Comparison of ENCODE assay signal across 11 cellular contexts in the genomic region with DNA sequence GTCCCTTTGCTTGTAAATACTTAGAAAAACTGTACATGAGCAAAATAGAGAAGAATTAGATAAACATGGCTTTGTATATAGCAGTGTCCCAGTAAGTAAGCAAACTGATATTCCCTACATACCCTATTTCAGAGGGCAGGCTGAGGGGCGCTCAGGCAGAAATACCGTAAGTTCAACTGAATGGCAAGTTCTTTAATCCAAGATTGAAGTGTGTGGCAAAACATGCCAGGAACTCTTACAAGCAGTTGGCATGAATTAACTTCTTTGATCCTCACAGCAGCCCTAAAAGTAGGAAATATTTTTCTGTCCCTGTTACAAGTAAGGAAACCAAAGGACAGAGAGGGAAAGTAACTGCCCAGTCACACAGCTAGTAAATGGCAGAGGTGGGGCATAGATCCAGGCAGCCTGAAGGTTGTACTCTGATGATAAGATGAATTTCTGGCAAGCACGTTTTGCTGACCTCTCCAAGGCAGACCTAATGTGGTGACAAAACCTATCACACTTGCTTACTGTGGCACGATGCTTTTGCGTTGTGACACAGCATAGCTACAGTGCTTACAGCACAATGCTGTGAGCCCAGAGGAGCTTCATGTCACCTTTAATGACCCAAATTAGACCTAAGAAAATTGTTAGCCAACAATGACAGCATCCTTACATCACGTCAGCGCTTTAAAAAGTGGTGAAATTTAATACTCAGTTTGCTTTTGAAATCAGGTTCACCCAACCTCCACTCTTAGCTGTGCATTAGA. TPM values are rescaled to one million over a fixed set of nuclear protein-coding genes. Genes with fewer than 3 reads are reported as not detected.
DNase-seq lines count a peak whose midpoint lies in the region; ATAC-seq, FAIRE-seq and TF ChIP-seq lines count a peak whose summit lies in the region.
"Had no signal": no experiment of that assay in that cellular context is flagged by ENCODE, and none has a peak within 500 bp of the region (broad histone marks: within the 10 kb centered on the region; RNA-seq: fewer than 3 reads in every experiment).

No MANE protein-coding gene starts in this region.

- H3K27ac Mint-ChIP-seq in activated CD4-positive, alpha-beta T cell treated with anti-CD3 and anti-CD28 coated beads, Interleukin-2, amount 10 ng/mL, durations not matched to agents 24 days and 14 days = peak overlapping the region; percentile 94

- TF ChIP-seq CTCF in K562 (IDR thresholded peaks at IDR 0.05 in 2 of 3, conservative IDR thresholded peaks at IDR 0.05 in 1 of 3; ENCODE audit: insufficient read depth in 2 of 3, low read depth in 1 of 3, low read length in 3 of 3) (no peak), lung (IDR thresholded peaks at IDR 0.05; ENCODE audit: control extremely low read depth, extremely low read depth) (no peak), upper lobe of left lung (IDR thresholded peaks at IDR 0.05) (no peak)

- intact Hi-C loops in activated CD4-positive, alpha-beta T cell treated with anti-CD3 and anti-CD28 coated beads, Interleukin-2, amount 10 ng/mL, durations not matched to agents 24 days and 14 days (cut with micrococcal nuclease) = no loop called here
- intact Hi-C loops in K562 (cut with micrococcal nuclease) = no loop called here

- H3K9me3 ChIP-seq in K562 (replicated peaks; ENCODE audit: control insufficient read depth, insufficient read depth, low read depth, low read length) (no peaks in the 10 kb centered on the region), lung (ENCODE audit: control insufficient read depth in 2 of 2, insufficient read depth in 1 of 2, low read length in 1 of 2) (no peaks in the 10 kb centered on the region), upper lobe of left lung (no peaks in the 10 kb centered on the region)
- H3K9me3 ChIP-seq: SJSA1 had no signal

- H3K4me3 Mint-ChIP-seq in activated CD4-positive, alpha-beta T cell treated with anti-CD3 and anti-CD28 coated beads, Interleukin-2, amount 10 ng/mL, durations not matched to agents 24 days and 14 days = no peak overlapping the region
- H3K4me3 Mint-ChIP-seq: neural crest cell had no signal

- no peaks in the 10 kb centered on the region for H3K79me2 ChIP-seq in K562 (ENCODE audit: control insufficient read depth, insufficient read depth, low read length)

- no TSS peak for BruUV-seq in K562 (replicated peaks; lab: Mats Ljungman, UMichigan)

- no peaks in the 10 kb centered on the region for H3K9me3 Mint-ChIP-seq in activated CD4-positive, alpha-beta T cell treated with anti-CD3 and anti-CD28 coated beads, Interleukin-2, amount 10 ng/mL, durations not matched to agents 24 days and 14 days
- H3K9me3 Mint-ChIP-seq: neural crest cell had no signal

- no peaks in the 10 kb centered on the region for H3K36me3 ChIP-seq in K562 (ENCODE audit: control insufficient read depth, insufficient read depth, low read length)
- no peaks in the 10 kb centered on the region for H3K36me3 ChIP-seq in lung (ENCODE audit: control insufficient read depth in 2 of 2, insufficient read depth in 2 of 2, low read length in 2 of 2)
- H3K36me3 ChIP-seq in upper lobe of left lung = no peaks in the 10 kb centered on the region
- H3K36me3 ChIP-seq: SJSA1 had no signal

- H3K36me3 Mint-ChIP-seq in activated CD4-positive, alpha-beta T cell treated with anti-CD3 and anti-CD28 coated beads, Interleukin-2, amount 10 ng/mL, durations not matched to agents 24 days and 14 days (ENCODE audit: low read depth) = no peaks in the 10 kb centered on the region

- H4K20me1 ChIP-seq in K562 (replicated peaks; ENCODE audit: control insufficient read depth, insufficient read depth, low read length) = no peaks in the 10 kb centered on the region

- ATAC-seq in K562 (no peak), lung (ENCODE audit: insufficient read depth, low FRiP score) (no peak), upper lobe of left lung (ENCODE audit: low FRiP score in 2 of 2) (peak; percentile 5 to 37)

- in situ Hi-C loops in K562 (cut with MboI) = no loop called here

- WGBS in K562 (ENCODE audit: insufficient coverage, low coverage, missing lambda C conversion rate) = 23% methylated on average over 7 of the region's 7 CpGs
- 37 to 53% methylated on average over 7 of the region's 7 CpGs for WGBS in lung, 2 donors
- 36 to 43% methylated on average over 7 of the region's 7 CpGs for WGBS in upper lobe of left lung, 2 donors

- H3K4me3 ChIP-seq in K562 (no peak overlapping the region), lung (no peak overlapping the region), upper lobe of left lung (no peak overlapping the region)
- H3K4me3 ChIP-seq: SJSA1 had no signal

- TF ChIP-seq EP300 in K562 (IDR thresholded peaks at IDR 0.05; ENCODE audit: low read length) (no peak), upper lobe of left lung (IDR thresholded peaks at IDR 0.05) (no peak)

- H3K4me1 ChIP-seq in K562 (replicated peaks in 1 of 2; ENCODE audit: control insufficient read depth in 2 of 2, insufficient read depth in 2 of 2, low read length in 2 of 2) (peaks cover 4 to 27% of the 10 kb centered on the region in 2 experiments; a peak in 4 of 5 replicates), lung (ENCODE audit: control insufficient read depth in 2 of 2, insufficient read depth in 2 of 2, low read length in 2 of 2) (peaks cover 8 to 29% of the 10 kb centered on the region in 2 donors), upper lobe of left lung (peaks cover 29 to 46% (median 40%) of the 10 kb centered on the region in 4 donors)

- no peaks in the 10 kb centered on the region for H3K27me3 Mint-ChIP-seq in activated CD4-positive, alpha-beta T cell treated with anti-CD3 and anti-CD28 coated beads, Interleukin-2, amount 10 ng/mL, durations not matched to agents 24 days and 14 days

- H3K9me1 ChIP-seq in K562 (ENCODE audit: control insufficient read depth, insufficient read depth, low read length) = no peaks in the 10 kb centered on the region

- H3K27me3 ChIP-seq in K562 (ENCODE audit: control insufficient read depth in 2 of 2, insufficient read depth in 2 of 2, low read length in 2 of 2) (no peaks in the 10 kb centered on the region; a peak in 1 of 5 replicates), lung (ENCODE audit: control insufficient read depth, insufficient read depth) (no peaks in the 10 kb centered on the region), upper lobe of left lung (no peaks in the 10 kb centered on the region)
- H3K27me3 ChIP-seq: SJSA1 had no signal

- no peak for DNase-seq in activated CD4-positive, alpha-beta T cell treated with anti-CD3 and anti-CD28 coated beads, Interleukin-2, amount 10 ng/mL, durations not matched to agents 24 days and 14 days
- no peak for DNase-seq in activated CD4-positive, alpha-beta T cell treated with anti-CD3 and anti-CD28 coated beads for 1 hour
- DNase-seq in K562 (ENCODE audit: extremely low read depth in 1 of 4, low spot score in 3 of 4) = peak; percentile 17 to 28 (median 20)
- no peak for DNase-seq in lung (ENCODE audit: low spot score)
- no peak for DNase-seq in upper lobe of left lung
- no peak for DNase-seq in stimulated activated CD4-positive, alpha-beta T cell treated with anti-CD3 and anti-CD28 coated beads, Interleukin-12 subunit alpha, Interleukin-12 subunit beta, amount 100 ng/mL, for 4 hours
- no peak for DNase-seq in NCI-H524 treated with DMSO at 0.1 percent for 48 hours (lab: John Stamatoyannopoulos, UW)
- no peak for DNase-seq in AG08396 (ENCODE audit: low spot score)
- DNase-seq: AML-193 had no signal

- H3K27ac ChIP-seq in K562 (ENCODE audit: extremely low read depth, low read depth, low read length) = peak overlapping the region; percentile 24; the same call in 2 of the 3 replicates
- peak overlapping the region; percentile 78 to 88 for H3K27ac ChIP-seq in lung (ENCODE audit: low read depth in 1 of 2, low read length in 1 of 2)
- peak overlapping the region; percentile 69 to 83 (median 72) for H3K27ac ChIP-seq in upper lobe of left lung

- POLR2A ChIA-PET in K562 (lab: Yijun Ruan, JAX) = interaction anchor here (0.6 to 1.4 kb wide), 2 partner anchors 14 to 1599 kb away, joined by 3 to 5 read pairs; no protein-coding TSS in a partner anchor

- no peak for TF ChIP-seq POLR2A in K562 (conservative IDR thresholded peaks at IDR 0.05)
- no peak for TF ChIP-seq POLR2A in upper lobe of left lung (IDR thresholded peaks at IDR 0.05)

- peaks cover 31% of the 10 kb centered on the region for H3K4me1 Mint-ChIP-seq in activated CD4-positive, alpha-beta T cell treated with anti-CD3 and anti-CD28 coated beads, Interleukin-2, amount 10 ng/mL, durations not matched to agents 24 days and 14 days

- H3K9ac ChIP-seq in K562 (ENCODE audit: insufficient read depth in 1 of 2, low read depth in 2 of 2, low read length in 2 of 2) = no peak overlapping the region

- peak overlapping the region; percentile 20; the same call in 1 of the 2 replicates for H3K4me2 ChIP-seq in K562 (ENCODE audit: insufficient read depth, low read length)

- peak; percentile 63 for FAIRE-seq in K562 (lab: Jason Lieb, UNC)

- TF ChIP-seq RAD21 in K562 (CRISPR knock-in tag; conservative IDR thresholded peaks at IDR 0.05 in 1 of 2, IDR thresholded peaks at IDR 0.05 in 1 of 2) = no peak

- H2AFZ ChIP-seq in K562 (ENCODE audit: low read depth, low read length) = peak overlapping the region; percentile 81

- CTCF ChIA-PET in K562 (lab: Yijun Ruan, JAX; ENCODE audit: low intra/inter-chr PET ratio) = no interaction called here

RNA-seq across cellular contexts. Expression of gene THEM4, which starts 35.0 kb away (rescaled TPM):
- 26.9 and 30.6 TPM in 2 replicates for total RNA-seq in activated CD4-positive, alpha-beta T cell treated with anti-CD3 and anti-CD28 coated beads, Interleukin-2, amount 10 ng/mL, durations not matched to agents 24 days and 14 days
- 53.2 and 120 TPM in 2 replicates for total RNA-seq in K562 (2011; cell fraction: chromatin; rRNA removed; ENCODE audit: low replicate concordance)
- 23.0 and 26.2 TPM in 2 replicates for total RNA-seq in K562 (2011; cell fraction: nucleolus; rRNA removed)
- total RNA-seq in K562 (2011; cell fraction: nucleoplasm; rRNA removed) = 66.9 and 102 TPM in 2 replicates
- 24.5 and 25.2 TPM in 2 replicates for total RNA-seq in K562 (2014; rRNA removed)
- 35.3 and 41.1 TPM in 2 replicates for total RNA-seq in K562 (2014; rRNA removed; fragmentation: Illumina TruSeq; extraction: Trizol)
- 39.3 and 39.7 TPM in 2 replicates for total RNA-seq in K562 (2015; rRNA removed; fragmentation: Illumina TruSeq; extraction: Trizol)
- total RNA-seq in K562 (2021) = 25.5 and 27.4 TPM in 2 replicates
- 51.3 and 71.9 TPM in 2 replicates for polyA plus RNA-seq in K562 (2011; rRNA removed)
- 24.2 and 40.1 TPM in 2 replicates for polyA plus RNA-seq in K562 (2011; cell fraction: cytosol; rRNA removed)
- 43.7 and 48.1 TPM in 2 replicates for polyA plus RNA-seq in K562 (2011; cell fraction: nucleus; rRNA removed)
- 30.8 and 33.7 TPM in 2 replicates for polyA plus RNA-seq in K562 (2012)
- 45.7 and 48.3 TPM in 2 replicates for polyA plus RNA-seq in K562 (2014; fragmentation: Illumina TruSeq; extraction: Trizol)
- polyA plus RNA-seq in K562 (2014; fragmentation: Nextera tagmentation; extraction: Ambion mirVana) = 10 to 100 TPM in 1 of 2 experiments, 1 to 10 TPM in 1; 8.6 to 12.5 TPM
- polyA plus RNA-seq in K562 (2014; rRNA removed) = 46.1 and 48.7 TPM in 2 replicates
- 45.0 and 48.8 TPM in 2 replicates for polyA minus RNA-seq in K562 (2011; rRNA and poly(A)+ RNA removed)
- 16.4 and 20.0 TPM in 2 replicates for polyA minus RNA-seq in K562 (2011; cell fraction: cytosol; rRNA and poly(A)+ RNA removed)
- 20.3 and 21.3 TPM in 2 replicates for polyA minus RNA-seq in K562 (2011; cell fraction: nucleus; rRNA and poly(A)+ RNA removed)
- 10 to 100 TPM; 11.5 to 15.6 TPM for total RNA-seq in lung
- 10 to 100 TPM; 10.3 to 15.7 TPM for polyA plus RNA-seq in lung
- 10 to 100 TPM; 11.9 to 39.8 (median 15.5) TPM for total RNA-seq in upper lobe of left lung

RNA-seq across cellular contexts. Expression of gene S100A10, which starts 49.4 kb away (rescaled TPM):
- total RNA-seq in activated CD4-positive, alpha-beta T cell treated with anti-CD3 and anti-CD28 coated beads, Interleukin-2, amount 10 ng/mL, durations not matched to agents 24 days and 14 days = 103 and 107 TPM in 2 replicates
- not detected in 2 replicates for total RNA-seq in K562 (2011; cell fraction: chromatin; rRNA removed; ENCODE audit: low replicate concordance)
- not detected in 2 replicates for total RNA-seq in K562 (2011; cell fraction: nucleolus; rRNA removed)
- total RNA-seq in K562 (2011; cell fraction: nucleoplasm; rRNA removed) = not detected in 2 replicates
- total RNA-seq in K562 (2014; rRNA removed) = 0.41 TPM in 1 of 2 replicates, not detected in the other
- 0.35 and 0.44 TPM in 2 replicates for total RNA-seq in K562 (2014; rRNA removed; fragmentation: Illumina TruSeq; extraction: Trizol)
- total RNA-seq in K562 (2015; rRNA removed; fragmentation: Illumina TruSeq; extraction: Trizol) = not detected in 2 replicates
- 1.6 and 3.2 TPM in 2 replicates for total RNA-seq in K562 (2021)
- 0.61 and 0.73 TPM in 2 replicates for polyA plus RNA-seq in K562 (2011; rRNA removed)
- 0.16 and 0.52 TPM in 2 replicates for polyA plus RNA-seq in K562 (2011; cell fraction: cytosol; rRNA removed)
- polyA plus RNA-seq in K562 (2011; cell fraction: nucleus; rRNA removed) = 0.29 TPM in 1 of 2 replicates, not detected in the other
- 1.0 and 1.8 TPM in 2 replicates for polyA plus RNA-seq in K562 (2012)
- 0.28 and 0.56 TPM in 2 replicates for polyA plus RNA-seq in K562 (2014; fragmentation: Illumina TruSeq; extraction: Trizol)
- under 1 TPM in 1 of 2 experiments, not detected in 1; 0.32 TPM for polyA plus RNA-seq in K562 (2014; fragmentation: Nextera tagmentation; extraction: Ambion mirVana)
- not detected in 2 replicates for polyA plus RNA-seq in K562 (2014; rRNA removed)
- polyA minus RNA-seq in K562 (2011; rRNA and poly(A)+ RNA removed) = 0.93 TPM in 1 of 2 replicates, not detected in the other
- 1.6 and 5.2 TPM in 2 replicates for polyA minus RNA-seq in K562 (2011; cell fraction: cytosol; rRNA and poly(A)+ RNA removed)
- polyA minus RNA-seq in K562 (2011; cell fraction: nucleus; rRNA and poly(A)+ RNA removed) = 0.67 TPM in 1 of 2 replicates, not detected in the other
- 100 to 1,000 TPM; 205 to 801 TPM for total RNA-seq in lung
- 1,000 to 10,000 TPM in 1 of 2 donors, 100 to 1,000 TPM in 1; 548 to 1,003 TPM for polyA plus RNA-seq in lung
- total RNA-seq in upper lobe of left lung = 100 to 1,000 TPM in 5 of 6 donors, 10 to 100 TPM in 1; 79.6 to 785 (median 432) TPM

Comparison
In these comparisons a context has a peak if more than half of its experiments do, and no peak if none do; other contexts are left out.
1. DNase-seq: peak in K562 (4 of 4); none in activated CD4-positive, alpha-beta T cell treated with anti-CD3 and anti-CD28 coated beads, Interleukin-2, amount 10 ng/mL, durations not matched to agents 24 days and 14 days (single experiment), activated CD4-positive, alpha-beta T cell treated with anti-CD3 and anti-CD28 coated beads for 1 hour (single experiment), lung (single experiment), upper lobe of left lung (0 of 2), stimulated activated CD4-positive, alpha-beta T cell treated with anti-CD3 and anti-CD28 coated beads, Interleukin-12 subunit alpha, Interleukin-12 subunit beta, amount 100 ng/mL, for 4 hours (single experiment), NCI-H524 treated with DMSO at 0.1 percent for 48 hours (single experiment) and AG08396 (single experiment).
2. ATAC-seq: peak in upper lobe of left lung (2 of 2); none in K562 (single experiment) and lung (single experiment).
3. H3K27ac ChIP-seq: peak in every context shown above with its lines; median percentile 83 in lung; 72 in upper lobe of left lung; 24 in K562.
4. RNA of gene S100A10, which starts 49.4 kb away (total RNA-seq): 205 to 801 TPM in lung, 79.6 to 785 TPM in upper lobe of left lung and 103 to 107 TPM in activated CD4-positive, alpha-beta T cell treated with anti-CD3 and anti-CD28 coated beads, Interleukin-2, amount 10 ng/mL, durations not matched to agents 24 days and 14 days; 0.35 to 3.2 TPM in K562; every median in the first group is over 10 times any median in the second.